Comparison of ENCODE assay signal across 12 cellular contexts in the genomic region with DNA sequence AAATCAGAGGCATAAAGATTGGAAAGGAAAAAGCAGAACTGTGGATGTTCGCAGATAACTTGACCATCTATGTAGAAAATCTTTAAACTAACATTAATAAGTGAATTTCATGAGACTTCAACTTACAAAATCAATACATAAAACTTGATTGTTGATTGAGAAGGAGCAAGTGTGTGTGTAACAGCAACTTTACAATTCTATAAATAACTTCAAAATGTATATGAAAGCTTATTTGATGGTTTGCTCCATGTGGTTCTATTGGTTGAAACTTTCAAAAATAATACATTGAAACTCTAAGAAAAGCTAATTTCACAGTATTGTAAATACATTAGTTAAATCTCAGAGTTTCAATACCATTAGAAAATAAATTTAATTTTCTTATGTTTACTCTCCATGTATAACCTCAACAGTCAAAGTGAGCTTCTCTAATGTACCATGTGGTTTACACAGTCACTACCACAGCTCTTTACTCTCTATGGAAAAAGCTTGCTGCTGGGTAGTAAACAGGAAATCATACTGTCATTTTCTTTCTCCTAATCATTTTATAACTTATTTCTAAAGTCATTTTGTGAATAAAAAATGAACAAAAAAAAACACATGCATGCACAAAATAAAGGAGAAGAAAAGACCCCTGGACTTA. TPM values are rescaled to one million over a fixed set of nuclear protein-coding genes. Genes with fewer than 3 reads are reported as not detected.
A peak's percentile ranks its signal among the peaks of the same experiment; 100 is the strongest.
DNase-seq lines count a peak whose midpoint lies in the region; ATAC-seq lines count a peak whose summit lies in the region.
"Had no signal": no experiment of that assay in that cellular context is flagged by ENCODE, and none has a peak within 500 bp of the region (broad histone marks: within the 10 kb centered on the region; RNA-seq: fewer than 3 reads in every experiment).

No MANE protein-coding gene starts in this region.

- H2AK5ac ChIP-seq in mesenchymal stem cell (ENCODE audit: low read length, severe bottlenecking) = no peak overlapping the region

- H3K4me1 ChIP-seq in mesenchymal stem cell (ENCODE audit: control insufficient read depth, insufficient read depth, low read depth, low read length) = peaks cover 2% of the 10 kb centered on the region

- H3K4me2 ChIP-seq in mesenchymal stem cell (ENCODE audit: low read length, poor library complexity, severe bottlenecking) = no peak overlapping the region

- no peak overlapping the region for H3K23ac ChIP-seq in mesenchymal stem cell (ENCODE audit: low read length in 2 of 2)

- H2BK15ac ChIP-seq in mesenchymal stem cell (ENCODE audit: low read depth, poor library complexity, severe bottlenecking) = no peak overlapping the region

- ATAC-seq in HG02973 (IDR thresholded peaks at IDR 0.05; ENCODE audit: unreplicated experiment) = peak; percentile 86

- H3K36me3 ChIP-seq in mesenchymal stem cell (ENCODE audit: control insufficient read depth in 1 of 2, insufficient read depth in 2 of 2, low read depth in 1 of 2, low read length in 2 of 2) = peaks cover 0 to 21% of the 10 kb centered on the region in 2 experiments

- peaks cover 20% of the 10 kb centered on the region for H3K9me3 Mint-ChIP-seq in activated naive CD4-positive, alpha-beta T cell treated with anti-CD3 and anti-CD28 coated beads, Interleukin-2, amount 10 ng/mL, durations not matched to agents 7 days and 5 days
- peaks cover 14% of the 10 kb centered on the region for H3K9me3 Mint-ChIP-seq in activated naive CD4-positive, alpha-beta T cell treated with anti-CD3 and anti-CD28 coated beads for 36 hours
- H3K9me3 Mint-ChIP-seq in activated CD4-positive, alpha-beta memory T cell treated with anti-CD3 and anti-CD28 coated beads, Interleukin-2, amount 10 ng/mL, durations not matched to agents 7 days and 5 days = peaks cover 26% of the 10 kb centered on the region
- peaks cover 20% of the 10 kb centered on the region for H3K9me3 Mint-ChIP-seq in stimulated activated naive CD8-positive, alpha-beta T cell treated with anti-CD3 and anti-CD28 coated beads, Interleukin-15, Interleukin-2, amounts not matched to agents 100 ng/mL and 50 ng/mL, for 24 hours

- H3K9ac ChIP-seq in mesenchymal stem cell (ENCODE audit: low read length) = no peak overlapping the region

- intact Hi-C loops in activated naive CD4-positive, alpha-beta T cell treated with anti-CD3 and anti-CD28 coated beads for 36 hours (cut with micrococcal nuclease) = loop anchor here (1.0 to 5.0 kb wide), 3 partner anchors 8 to 241 kb away; no protein-coding TSS in a partner anchor
- intact Hi-C loops in head of caudate nucleus (cut with DNase I) = no loop called here

- H3K36me3 Mint-ChIP-seq in activated naive CD4-positive, alpha-beta T cell treated with anti-CD3 and anti-CD28 coated beads, Interleukin-2, amount 10 ng/mL, durations not matched to agents 7 days and 5 days = peaks cover 19% of the 10 kb centered on the region
- H3K36me3 Mint-ChIP-seq in activated naive CD4-positive, alpha-beta T cell treated with anti-CD3 and anti-CD28 coated beads for 36 hours (ENCODE audit: low read depth) = peaks cover 24% of the 10 kb centered on the region
- H3K36me3 Mint-ChIP-seq in activated CD4-positive, alpha-beta memory T cell treated with anti-CD3 and anti-CD28 coated beads, Interleukin-2, amount 10 ng/mL, durations not matched to agents 7 days and 5 days (ENCODE audit: low read depth) = peaks cover 39% of the 10 kb centered on the region
- peaks cover 52% of the 10 kb centered on the region for H3K36me3 Mint-ChIP-seq in stimulated activated naive CD8-positive, alpha-beta T cell treated with anti-CD3 and anti-CD28 coated beads, Interleukin-15, Interleukin-2, amounts not matched to agents 100 ng/mL and 50 ng/mL, for 24 hours (ENCODE audit: low read depth)

- H3K4me3 ChIP-seq in mesenchymal stem cell (ENCODE audit: insufficient read depth in 1 of 2, low read depth in 1 of 2, low read length in 2 of 2) = no peak overlapping the region

- H2BK12ac ChIP-seq in mesenchymal stem cell (ENCODE audit: low read length in 2 of 2) = no peak overlapping the region

- no peak overlapping the region for H3K18ac ChIP-seq in mesenchymal stem cell (ENCODE audit: low read depth in 1 of 2, low read length in 2 of 2)

- no peak overlapping the region for H2BK120ac ChIP-seq in mesenchymal stem cell (ENCODE audit: low read depth, low read length)

- H3K27ac Mint-ChIP-seq in activated naive CD4-positive, alpha-beta T cell treated with anti-CD3 and anti-CD28 coated beads, Interleukin-2, amount 10 ng/mL, durations not matched to agents 7 days and 5 days = peak overlapping the region; percentile 76
- no peak overlapping the region for H3K27ac Mint-ChIP-seq in activated naive CD4-positive, alpha-beta T cell treated with anti-CD3 and anti-CD28 coated beads for 36 hours
- peak overlapping the region; percentile 33 for H3K27ac Mint-ChIP-seq in activated CD4-positive, alpha-beta memory T cell treated with anti-CD3 and anti-CD28 coated beads, Interleukin-2, amount 10 ng/mL, durations not matched to agents 7 days and 5 days
- peak overlapping the region; percentile 75 for H3K27ac Mint-ChIP-seq in stimulated activated naive CD8-positive, alpha-beta T cell treated with anti-CD3 and anti-CD28 coated beads, Interleukin-15, Interleukin-2, amounts not matched to agents 100 ng/mL and 50 ng/mL, for 24 hours

- H3K79me1 ChIP-seq in mesenchymal stem cell (replicated peaks; ENCODE audit: low read length, poor library complexity, severe bottlenecking) = peaks cover 5% of the 10 kb centered on the region

- DNase-seq in activated naive CD4-positive, alpha-beta T cell treated with anti-CD3 and anti-CD28 coated beads, Interleukin-2, amount 10 ng/mL, durations not matched to agents 7 days and 5 days = no peak
- no peak for DNase-seq in activated naive CD4-positive, alpha-beta T cell treated with anti-CD3 and anti-CD28 coated beads for 36 hours
- DNase-seq in activated CD4-positive, alpha-beta memory T cell treated with anti-CD3 and anti-CD28 coated beads, Interleukin-2, amount 10 ng/mL, durations not matched to agents 7 days and 5 days = no peak
- DNase-seq in head of caudate nucleus (no peak), mesenchymal stem cell (no peak), hippocampal formation (lab: John Stamatoyannopoulos, UW) (no peak)
- DNase-seq: brain microvascular endothelial cell, GF-D8, posterior cingulate gyrus, SHP77 had no signal

- H3K27me3 Mint-ChIP-seq in activated naive CD4-positive, alpha-beta T cell treated with anti-CD3 and anti-CD28 coated beads, Interleukin-2, amount 10 ng/mL, durations not matched to agents 7 days and 5 days = no peaks in the 10 kb centered on the region
- no peaks in the 10 kb centered on the region for H3K27me3 Mint-ChIP-seq in activated naive CD4-positive, alpha-beta T cell treated with anti-CD3 and anti-CD28 coated beads for 36 hours (ENCODE audit: low read depth)
- no peaks in the 10 kb centered on the region for H3K27me3 Mint-ChIP-seq in activated CD4-positive, alpha-beta memory T cell treated with anti-CD3 and anti-CD28 coated beads, Interleukin-2, amount 10 ng/mL, durations not matched to agents 7 days and 5 days
- no peaks in the 10 kb centered on the region for H3K27me3 Mint-ChIP-seq in stimulated activated naive CD8-positive, alpha-beta T cell treated with anti-CD3 and anti-CD28 coated beads, Interleukin-15, Interleukin-2, amounts not matched to agents 100 ng/mL and 50 ng/mL, for 24 hours

- no peak overlapping the region for H3K4me3 Mint-ChIP-seq in activated naive CD4-positive, alpha-beta T cell treated with anti-CD3 and anti-CD28 coated beads, Interleukin-2, amount 10 ng/mL, durations not matched to agents 7 days and 5 days
- no peak overlapping the region for H3K4me3 Mint-ChIP-seq in activated naive CD4-positive, alpha-beta T cell treated with anti-CD3 and anti-CD28 coated beads for 36 hours
- H3K4me3 Mint-ChIP-seq in activated CD4-positive, alpha-beta memory T cell treated with anti-CD3 and anti-CD28 coated beads, Interleukin-2, amount 10 ng/mL, durations not matched to agents 7 days and 5 days = no peak overlapping the region
- no peak overlapping the region for H3K4me3 Mint-ChIP-seq in stimulated activated naive CD8-positive, alpha-beta T cell treated with anti-CD3 and anti-CD28 coated beads, Interleukin-15, Interleukin-2, amounts not matched to agents 100 ng/mL and 50 ng/mL, for 24 hours

- H4K8ac ChIP-seq in mesenchymal stem cell (ENCODE audit: low read length) = no peak overlapping the region

- POLR2A ChIA-PET in activated CD4-positive, alpha-beta memory T cell treated with anti-CD3 and anti-CD28 coated beads, Interleukin-2, amount 10 ng/mL, durations not matched to agents 7 days and 5 days (lab: Charles Lee) = interaction anchor here (1.1 to 1.7 kb wide), 2 partner anchors 11 to 210 kb away, joined by 4 to 8 read pairs; no protein-coding TSS in a partner anchor

- no peak overlapping the region for H2AFZ ChIP-seq in mesenchymal stem cell (ENCODE audit: low read depth, low read length)

- no peak overlapping the region for H2BK5ac ChIP-seq in mesenchymal stem cell (ENCODE audit: low read depth, low read length, poor library complexity, severe bottlenecking)

- CTCF ChIA-PET in activated naive CD4-positive, alpha-beta T cell treated with anti-CD3 and anti-CD28 coated beads, Interleukin-2, amount 10 ng/mL, durations not matched to agents 7 days and 5 days (lab: Charles Lee) = no interaction called here
- CTCF ChIA-PET in activated naive CD4-positive, alpha-beta T cell treated with anti-CD3 and anti-CD28 coated beads for 36 hours (lab: Charles Lee) = interaction anchor here (1.4 kb wide), 1 partner anchor 11 kb away, joined by 3 read pairs; no protein-coding TSS in a partner anchor
- CTCF ChIA-PET in activated CD4-positive, alpha-beta memory T cell treated with anti-CD3 and anti-CD28 coated beads, Interleukin-2, amount 10 ng/mL, durations not matched to agents 7 days and 5 days (lab: Charles Lee) = no interaction called here

- no peaks in the 10 kb centered on the region for H3K27me3 ChIP-seq in mesenchymal stem cell (ENCODE audit: control insufficient read depth in 1 of 2, insufficient read depth in 1 of 2, low read length in 2 of 2)
- H3K27me3 ChIP-seq: brain microvascular endothelial cell had no signal

- no peak overlapping the region for H3K4ac ChIP-seq in mesenchymal stem cell (ENCODE audit: low read depth in 1 of 2, low read length in 2 of 2)

- peaks cover 19% of the 10 kb centered on the region for H3K4me1 Mint-ChIP-seq in activated naive CD4-positive, alpha-beta T cell treated with anti-CD3 and anti-CD28 coated beads, Interleukin-2, amount 10 ng/mL, durations not matched to agents 7 days and 5 days
- H3K4me1 Mint-ChIP-seq in activated naive CD4-positive, alpha-beta T cell treated with anti-CD3 and anti-CD28 coated beads for 36 hours (ENCODE audit: low read depth) = peaks cover 30% of the 10 kb centered on the region
- H3K4me1 Mint-ChIP-seq in activated CD4-positive, alpha-beta memory T cell treated with anti-CD3 and anti-CD28 coated beads, Interleukin-2, amount 10 ng/mL, durations not matched to agents 7 days and 5 days = peaks cover 25% of the 10 kb centered on the region
- H3K4me1 Mint-ChIP-seq in stimulated activated naive CD8-positive, alpha-beta T cell treated with anti-CD3 and anti-CD28 coated beads, Interleukin-15, Interleukin-2, amounts not matched to agents 100 ng/mL and 50 ng/mL, for 24 hours (ENCODE audit: low read depth) = peaks cover 52% of the 10 kb centered on the region

- no peak overlapping the region for H3K27ac ChIP-seq in mesenchymal stem cell (ENCODE audit: low read length, poor library complexity, severe bottlenecking)
- H3K27ac ChIP-seq: brain microvascular endothelial cell had no signal

- no peak overlapping the region for H3K14ac ChIP-seq in mesenchymal stem cell (ENCODE audit: low read length in 2 of 2)

- WGBS in mesenchymal stem cell = no CpG with 5 or more reads among the region's 1 CpG

- H4K91ac ChIP-seq in mesenchymal stem cell (ENCODE audit: low read length) = no peak overlapping the region

- peaks cover 30% of the 10 kb centered on the region for H3K9me3 ChIP-seq in mesenchymal stem cell (ENCODE audit: control insufficient read depth, low read length)

RNA-seq across cellular contexts. Expression of a gene that starts 12.0 kb away (rescaled TPM):
- total RNA-seq in activated naive CD4-positive, alpha-beta T cell treated with anti-CD3 and anti-CD28 coated beads for 36 hours = 10 to 100 TPM; 19.1 to 21.5 TPM
- total RNA-seq in activated CD4-positive, alpha-beta memory T cell treated with anti-CD3 and anti-CD28 coated beads, Interleukin-2, amount 10 ng/mL, durations not matched to agents 7 days and 5 days = 10 to 100 TPM; 38.2 to 41.4 TPM
- 32.9 TPM for polyA plus RNA-seq in mesenchymal stem cell (2013, experiment 1 of 2)
- 34.8 TPM for polyA plus RNA-seq in mesenchymal stem cell (2013, experiment 2 of 2)
